ENCODE assay signal across 1 cellular context in genomic region chr4:173371292-173372192, GRCh38.
TF ChIP-seq lines count a peak whose summit lies in the region.

No MANE protein-coding gene starts in this region.

TF ChIP-seq in HepG2, 621 proteins besides CTCF, POLR2A, EP300 and RAD21 (continued from another document and continues in another):
- no peak for TF ChIP-seq HNRNPH1 (optimal IDR thresholded peaks at IDR 0.05; ENCODE audit: low read depth, low read length)
- TF ChIP-seq THYN1 (CRISPR knock-in tag; IDR thresholded peaks at IDR 0.05; ENCODE audit: borderline replicate concordance, low read depth): no peak
- 0 out of 2 replicates have a peak, but pooled peaks have one; percentile 22 for TF ChIP-seq ZBTB37 (CRISPR knock-in tag; IDR thresholded peaks at IDR 0.05)
- TF ChIP-seq ZNF20 (CRISPR knock-in tag; IDR thresholded peaks at IDR 0.05): no peak
- 0 out of 2 replicates have a peak, but pooled peaks have one; percentile 22 for TF ChIP-seq RXRA (CRISPR knock-in tag; IDR thresholded peaks at IDR 0.05)
- TF ChIP-seq ZSCAN20 (CRISPR knock-in tag; IDR thresholded peaks at IDR 0.05; ENCODE audit: borderline replicate concordance): 0 out of 2 replicates have a peak, but pooled peaks have one; percentile 6
- 0 out of 2 replicates have a peak, but pooled peaks have one; percentile 45 for TF ChIP-seq CBFB (CRISPR knock-in tag; IDR thresholded peaks at IDR 0.05)
- TF ChIP-seq HES4 (CRISPR knock-in tag; IDR thresholded peaks at IDR 0.05; ENCODE audit: borderline replicate concordance): peak; percentile 25; the same call in 1 of the 2 replicates
- no peak for TF ChIP-seq ZNF709 (CRISPR knock-in tag; IDR thresholded peaks at IDR 0.05)
- no peak for TF ChIP-seq ZNF510 (CRISPR knock-in tag; IDR thresholded peaks at IDR 0.05; ENCODE audit: low read depth)
- peak; percentile 73 for TF ChIP-seq AGO1 (IDR thresholded peaks at IDR 0.05; ENCODE audit: low read depth, low read length, poor library complexity, severe bottlenecking)
- TF ChIP-seq, protein P1, sequence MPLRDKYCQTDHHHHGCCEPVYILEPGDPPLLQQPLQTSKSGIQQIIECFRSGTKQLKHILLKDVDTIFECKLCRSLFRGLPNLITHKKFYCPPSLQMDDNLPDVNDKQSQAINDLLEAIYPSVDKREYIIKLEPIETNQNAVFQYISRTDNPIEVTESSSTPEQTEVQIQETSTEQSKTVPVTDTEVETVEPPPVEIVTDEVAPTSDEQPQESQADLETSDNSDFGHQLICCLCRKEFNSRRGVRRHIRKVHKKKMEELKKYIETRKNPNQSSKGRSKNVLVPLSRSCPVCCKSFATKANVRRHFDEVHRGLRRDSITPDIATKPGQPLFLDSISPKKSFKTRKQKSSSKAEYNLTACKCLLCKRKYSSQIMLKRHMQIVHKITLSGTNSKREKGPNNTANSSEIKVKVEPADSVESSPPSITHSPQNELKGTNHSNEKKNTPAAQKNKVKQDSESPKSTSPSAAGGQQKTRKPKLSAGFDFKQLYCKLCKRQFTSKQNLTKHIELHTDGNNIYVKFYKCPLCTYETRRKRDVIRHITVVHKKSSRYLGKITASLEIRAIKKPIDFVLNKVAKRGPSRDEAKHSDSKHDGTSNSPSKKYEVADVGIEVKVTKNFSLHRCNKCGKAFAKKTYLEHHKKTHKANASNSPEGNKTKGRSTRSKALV (CRISPR knock-in tag; IDR thresholded peaks at IDR 0.05): peak; percentile 43; the same call in 1 of the 2 replicates
- no peak for TF ChIP-seq NR2F1 (CRISPR knock-in tag; IDR thresholded peaks at IDR 0.05)
- TF ChIP-seq FOXJ3 (CRISPR knock-in tag; IDR thresholded peaks at IDR 0.05; ENCODE audit: borderline replicate concordance): 0 out of 2 replicates have a peak, but pooled peaks have one; percentile 23
- TF ChIP-seq, protein P2, sequence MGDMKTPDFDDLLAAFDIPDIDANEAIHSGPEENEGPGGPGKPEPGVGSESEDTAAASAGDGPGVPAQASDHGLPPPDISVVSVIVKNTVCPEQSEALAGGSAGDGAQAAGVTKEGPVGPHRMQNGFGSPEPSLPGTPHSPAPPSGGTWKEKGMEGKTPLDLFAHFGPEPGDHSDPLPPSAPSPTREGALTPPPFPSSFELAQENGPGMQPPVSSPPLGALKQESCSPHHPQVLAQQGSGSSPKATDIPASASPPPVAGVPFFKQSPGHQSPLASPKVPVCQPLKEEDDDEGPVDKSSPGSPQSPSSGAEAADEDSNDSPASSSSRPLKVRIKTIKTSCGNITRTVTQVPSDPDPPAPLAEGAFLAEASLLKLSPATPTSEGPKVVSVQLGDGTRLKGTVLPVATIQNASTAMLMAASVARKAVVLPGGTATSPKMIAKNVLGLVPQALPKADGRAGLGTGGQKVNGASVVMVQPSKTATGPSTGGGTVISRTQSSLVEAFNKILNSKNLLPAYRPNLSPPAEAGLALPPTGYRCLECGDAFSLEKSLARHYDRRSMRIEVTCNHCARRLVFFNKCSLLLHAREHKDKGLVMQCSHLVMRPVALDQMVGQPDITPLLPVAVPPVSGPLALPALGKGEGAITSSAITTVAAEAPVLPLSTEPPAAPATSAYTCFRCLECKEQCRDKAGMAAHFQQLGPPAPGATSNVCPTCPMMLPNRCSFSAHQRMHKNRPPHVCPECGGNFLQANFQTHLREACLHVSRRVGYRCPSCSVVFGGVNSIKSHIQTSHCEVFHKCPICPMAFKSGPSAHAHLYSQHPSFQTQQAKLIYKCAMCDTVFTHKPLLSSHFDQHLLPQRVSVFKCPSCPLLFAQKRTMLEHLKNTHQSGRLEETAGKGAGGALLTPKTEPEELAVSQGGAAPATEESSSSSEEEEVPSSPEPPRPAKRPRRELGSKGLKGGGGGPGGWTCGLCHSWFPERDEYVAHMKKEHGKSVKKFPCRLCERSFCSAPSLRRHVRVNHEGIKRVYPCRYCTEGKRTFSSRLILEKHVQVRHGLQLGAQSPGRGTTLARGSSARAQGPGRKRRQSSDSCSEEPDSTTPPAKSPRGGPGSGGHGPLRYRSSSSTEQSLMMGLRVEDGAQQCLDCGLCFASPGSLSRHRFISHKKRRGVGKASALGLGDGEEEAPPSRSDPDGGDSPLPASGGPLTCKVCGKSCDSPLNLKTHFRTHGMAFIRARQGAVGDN (CRISPR knock-in tag; IDR thresholded peaks at IDR 0.05): peak; percentile 47
- no peak for TF ChIP-seq MZF1 (CRISPR knock-in tag; IDR thresholded peaks at IDR 0.05; ENCODE audit: borderline replicate concordance)
- TF ChIP-seq, protein P3, sequence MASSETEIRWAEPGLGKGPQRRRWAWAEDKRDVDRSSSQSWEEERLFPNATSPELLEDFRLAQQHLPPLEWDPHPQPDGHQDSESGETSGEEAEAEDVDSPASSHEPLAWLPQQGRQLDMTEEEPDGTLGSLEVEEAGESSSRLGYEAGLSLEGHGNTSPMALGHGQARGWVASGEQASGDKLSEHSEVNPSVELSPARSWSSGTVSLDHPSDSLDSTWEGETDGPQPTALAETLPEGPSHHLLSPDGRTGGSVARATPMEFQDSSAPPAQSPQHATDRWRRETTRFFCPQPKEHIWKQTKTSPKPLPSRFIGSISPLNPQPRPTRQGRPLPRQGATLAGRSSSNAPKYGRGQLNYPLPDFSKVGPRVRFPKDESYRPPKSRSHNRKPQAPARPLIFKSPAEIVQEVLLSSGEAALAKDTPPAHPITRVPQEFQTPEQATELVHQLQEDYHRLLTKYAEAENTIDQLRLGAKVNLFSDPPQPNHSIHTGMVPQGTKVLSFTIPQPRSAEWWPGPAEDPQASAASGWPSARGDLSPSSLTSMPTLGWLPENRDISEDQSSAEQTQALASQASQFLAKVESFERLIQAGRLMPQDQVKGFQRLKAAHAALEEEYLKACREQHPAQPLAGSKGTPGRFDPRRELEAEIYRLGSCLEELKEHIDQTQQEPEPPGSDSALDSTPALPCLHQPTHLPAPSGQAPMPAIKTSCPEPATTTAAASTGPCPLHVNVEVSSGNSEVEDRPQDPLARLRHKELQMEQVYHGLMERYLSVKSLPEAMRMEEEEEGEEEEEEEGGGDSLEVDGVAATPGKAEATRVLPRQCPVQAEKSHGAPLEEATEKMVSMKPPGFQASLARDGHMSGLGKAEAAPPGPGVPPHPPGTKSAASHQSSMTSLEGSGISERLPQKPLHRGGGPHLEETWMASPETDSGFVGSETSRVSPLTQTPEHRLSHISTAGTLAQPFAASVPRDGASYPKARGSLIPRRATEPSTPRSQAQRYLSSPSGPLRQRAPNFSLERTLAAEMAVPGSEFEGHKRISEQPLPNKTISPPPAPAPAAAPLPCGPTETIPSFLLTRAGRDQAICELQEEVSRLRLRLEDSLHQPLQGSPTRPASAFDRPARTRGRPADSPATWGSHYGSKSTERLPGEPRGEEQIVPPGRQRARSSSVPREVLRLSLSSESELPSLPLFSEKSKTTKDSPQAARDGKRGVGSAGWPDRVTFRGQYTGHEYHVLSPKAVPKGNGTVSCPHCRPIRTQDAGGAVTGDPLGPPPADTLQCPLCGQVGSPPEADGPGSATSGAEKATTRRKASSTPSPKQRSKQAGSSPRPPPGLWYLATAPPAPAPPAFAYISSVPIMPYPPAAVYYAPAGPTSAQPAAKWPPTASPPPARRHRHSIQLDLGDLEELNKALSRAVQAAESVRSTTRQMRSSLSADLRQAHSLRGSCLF (CRISPR knock-in tag; IDR thresholded peaks at IDR 0.05; ENCODE audit: borderline replicate concordance): no peak
- TF ChIP-seq ZNF296 (CRISPR knock-in tag; conservative IDR thresholded peaks at IDR 0.05): no peak
- 0 out of 2 replicates have a peak, but pooled peaks have one; percentile 36 for TF ChIP-seq ZNF782 (CRISPR knock-in tag; IDR thresholded peaks at IDR 0.05; ENCODE audit: borderline replicate concordance)
- TF ChIP-seq RARA (CRISPR knock-in tag; IDR thresholded peaks at IDR 0.05): 0 out of 2 replicates have a peak, but pooled peaks have one; percentile 3
- peak; percentile 76 for TF ChIP-seq PHF8 (CRISPR knock-in tag; IDR thresholded peaks at IDR 0.05)
- TF ChIP-seq ZNF383 (CRISPR knock-in tag; IDR thresholded peaks at IDR 0.05; ENCODE audit: borderline replicate concordance): no peak
- TF ChIP-seq MBNL3 (CRISPR knock-in tag; conservative IDR thresholded peaks at IDR 0.05): no peak
- TF ChIP-seq ZBTB25 (CRISPR knock-in tag; IDR thresholded peaks at IDR 0.05): peak; percentile 20; the same call in 1 of the 2 replicates
- 0 out of 2 replicates have a peak, but pooled peaks have one; percentile 14 for TF ChIP-seq ZNF629 (CRISPR knock-in tag; conservative IDR thresholded peaks at IDR 0.05)
- TF ChIP-seq, protein P4, sequence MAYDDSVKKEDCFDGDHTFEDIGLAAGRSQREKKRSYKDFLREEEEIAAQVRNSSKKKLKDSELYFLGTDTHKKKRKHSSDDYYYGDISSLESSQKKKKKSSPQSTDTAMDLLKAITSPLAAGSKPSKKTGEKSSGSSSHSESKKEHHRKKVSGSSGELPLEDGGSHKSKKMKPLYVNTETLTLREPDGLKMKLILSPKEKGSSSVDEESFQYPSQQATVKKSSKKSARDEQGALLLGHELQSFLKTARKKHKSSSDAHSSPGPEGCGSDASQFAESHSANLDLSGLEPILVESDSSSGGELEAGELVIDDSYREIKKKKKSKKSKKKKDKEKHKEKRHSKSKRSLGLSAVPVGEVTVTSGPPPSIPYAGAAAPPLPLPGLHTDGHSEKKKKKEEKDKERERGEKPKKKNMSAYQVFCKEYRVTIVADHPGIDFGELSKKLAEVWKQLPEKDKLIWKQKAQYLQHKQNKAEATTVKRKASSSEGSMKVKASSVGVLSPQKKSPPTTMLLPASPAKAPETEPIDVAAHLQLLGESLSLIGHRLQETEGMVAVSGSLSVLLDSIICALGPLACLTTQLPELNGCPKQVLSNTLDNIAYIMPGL (CRISPR knock-in tag; IDR thresholded peaks at IDR 0.05; ENCODE audit: borderline replicate concordance in 1 of 2, low read depth in 1 of 2): peak; percentile 31 to 62; a peak in 2 of 4 replicates
- TF ChIP-seq ZNF550 (CRISPR knock-in tag; IDR thresholded peaks at IDR 0.05; ENCODE audit: borderline replicate concordance): 0 out of 2 replicates have a peak, but pooled peaks have one; percentile 46
- TF ChIP-seq HDAC2 (CRISPR knock-in tag; IDR thresholded peaks at IDR 0.05): no peak
- TF ChIP-seq SIX4 (CRISPR knock-in tag; IDR thresholded peaks at IDR 0.05): no peak
- 0 out of 2 replicates have a peak, but pooled peaks have one; percentile 36 for TF ChIP-seq KAT8 (CRISPR knock-in tag; IDR thresholded peaks at IDR 0.05)
- peak; percentile 57; the same call in 1 of the 2 replicates for TF ChIP-seq ZNF225 (CRISPR knock-in tag; IDR thresholded peaks at IDR 0.05)
